Comparison of ENCODE assay signal across 8 cellular contexts in genomic region chr1:224182057-224182865, GRCh38. TPM values are rescaled to one million over a fixed set of nuclear protein-coding genes. Genes with fewer than 3 reads are reported as not detected.
DNase-seq lines count a peak whose midpoint lies in the region; ATAC-seq and TF ChIP-seq lines count a peak whose summit lies in the region.

No MANE protein-coding gene starts in this region.

- WGBS in mesodermal cell (ENCODE audit: insufficient coverage in 2 of 2), 2 experiments = 83 to 89% methylated on average over 12 to 14 of the region's 22 CpGs

- H3K4me3 ChIP-seq in Caco-2 (ENCODE audit: low read depth, low read length) (peak overlapping the region; percentile 92), mesodermal cell (ENCODE audit: extremely low read depth, insufficient read depth, low read length, poor library complexity, severe bottlenecking) (peak overlapping the region; percentile 90)

- no peak for TF ChIP-seq CTCF in Caco-2 (IDR thresholded peaks at IDR 0.05; ENCODE audit: insufficient read depth in 1 of 2, low read depth in 1 of 2, low read length in 1 of 2, severe bottlenecking in 1 of 2, unreplicated experiment in 1 of 2)
- no peak for TF ChIP-seq CTCF in GM20000 (IDR thresholded peaks at IDR 0.05; ENCODE audit: extremely low read depth, missing control alignments)

- peak overlapping the region; percentile 85 for H3K27ac ChIP-seq in caudate nucleus (ENCODE audit: low read depth, low read length)
- peak overlapping the region; percentile 81 for H3K27ac ChIP-seq in mesodermal cell (ENCODE audit: low read depth, low read length, severe bottlenecking)

- POLR2A ChIA-PET in Caco-2 (lab: Charles Lee) = interaction anchor here (0.6 to 1.1 kb wide), 4 partner anchors 23 to 139 kb away, joined by 3 to 6 read pairs (median 4); no protein-coding TSS in a partner anchor

- H3K4me3 Mint-ChIP-seq in Caco-2 (ENCODE audit: unreplicated experiment) = peak overlapping the region; percentile 83
- H3K4me3 Mint-ChIP-seq in T-helper 2 cell treated with Interferon-gamma antibody and Interleukin-4, amounts not matched to agents 5 μg/mL and 100 μg/mL, for 36 hours = peak overlapping the region; percentile 77

- H3K27ac Mint-ChIP-seq in Caco-2 (ENCODE audit: unreplicated experiment) = peak overlapping the region; percentile 89
- peak overlapping the region; percentile 90 for H3K27ac Mint-ChIP-seq in T-helper 2 cell treated with Interferon-gamma antibody and Interleukin-4, amounts not matched to agents 5 μg/mL and 100 μg/mL, for 36 hours

- no peaks in the 10 kb centered on the region for H3K9me3 ChIP-seq in Caco-2
- H3K9me3 ChIP-seq in mesodermal cell (ENCODE audit: control insufficient read depth, low read length) = no peaks in the 10 kb centered on the region

- CTCF ChIA-PET in Caco-2 (lab: Charles Lee) = interaction anchor here (1.0 to 1.1 kb wide), 2 partner anchors 31 to 66 kb away, joined by 6 to 7 read pairs; no protein-coding TSS in a partner anchor

- peaks cover 13% of the 10 kb centered on the region for H3K4me1 Mint-ChIP-seq in Caco-2 (ENCODE audit: low read depth, unreplicated experiment)
- peaks cover 36% of the 10 kb centered on the region for H3K4me1 Mint-ChIP-seq in T-helper 2 cell treated with Interferon-gamma antibody and Interleukin-4, amounts not matched to agents 5 μg/mL and 100 μg/mL, for 36 hours (ENCODE audit: low read depth)

- BruUV-seq in Caco-2 (replicated peaks; lab: Mats Ljungman, UMichigan) = TSS peak; percentile 80

- no peaks in the 10 kb centered on the region for H3K27me3 Mint-ChIP-seq in Caco-2 (ENCODE audit: insufficient read depth, unreplicated experiment)
- H3K27me3 Mint-ChIP-seq in T-helper 2 cell treated with Interferon-gamma antibody and Interleukin-4, amounts not matched to agents 5 μg/mL and 100 μg/mL, for 36 hours (ENCODE audit: low read depth) = peaks cover 7% of the 10 kb centered on the region

- peak; percentile 42 for ATAC-seq in HG03571 (IDR thresholded peaks at IDR 0.05; ENCODE audit: unreplicated experiment)

- intact Hi-C loops in Caco-2 (cut with micrococcal nuclease; ENCODE audit: unreplicated experiment) = no loop called here

- H3K36me3 ChIP-seq in Caco-2 (ENCODE audit: control insufficient read depth, insufficient read depth, low read length) (no peaks in the 10 kb centered on the region), mesodermal cell (ENCODE audit: control insufficient read depth, insufficient read depth, low read length) (peaks cover 23% of the 10 kb centered on the region)

- DNase-seq in Caco-2 (no peak), GM20000 (ENCODE audit: low spot score) (peak; percentile 85), caudate nucleus (lab: John Stamatoyannopoulos, UW) (peak in 1 of 61 donors; percentile 9), superior temporal gyrus (ENCODE audit: extremely low spot score) (peak; percentile 48), midbrain (lab: John Stamatoyannopoulos, UW) (no peak)
- DNase-seq in T-helper 2 cell treated with Interferon-gamma antibody and Interleukin-4, amounts not matched to agents 5 μg/mL and 100 μg/mL, for 36 hours (ENCODE audit: low spot score) = peak; percentile 39

- H3K36me3 Mint-ChIP-seq in Caco-2 (ENCODE audit: insufficient read depth, unreplicated experiment) = peaks cover 6% of the 10 kb centered on the region
- H3K36me3 Mint-ChIP-seq in T-helper 2 cell treated with Interferon-gamma antibody and Interleukin-4, amounts not matched to agents 5 μg/mL and 100 μg/mL, for 36 hours (ENCODE audit: low read depth) = peaks cover 30% of the 10 kb centered on the region

- H3K9me3 Mint-ChIP-seq in Caco-2 (ENCODE audit: unreplicated experiment) = no peaks in the 10 kb centered on the region
- H3K9me3 Mint-ChIP-seq in T-helper 2 cell treated with Interferon-gamma antibody and Interleukin-4, amounts not matched to agents 5 μg/mL and 100 μg/mL, for 36 hours = no peaks in the 10 kb centered on the region

- no peaks in the 10 kb centered on the region for H3K27me3 ChIP-seq in Caco-2 (replicated peaks; ENCODE audit: control insufficient read depth, insufficient read depth, low read length)

- H3K4me1 ChIP-seq in Caco-2 (peaks cover 6% of the 10 kb centered on the region), mesodermal cell (ENCODE audit: control insufficient read depth, insufficient read depth, low read length, poor library complexity, severe bottlenecking) (no peaks in the 10 kb centered on the region)

RNA-seq across cellular contexts. Expression of gene DEGS1, which starts 0.8 kb away (rescaled TPM):
- total RNA-seq in Caco-2 (2022) = 38.8 and 39.2 TPM in 2 replicates
- polyA plus RNA-seq in mesodermal cell (2013, experiment 1 of 2) = 71.0 TPM
- 70.0 TPM for polyA plus RNA-seq in mesodermal cell (2013, experiment 2 of 2)

Comparison
In these comparisons a context has a peak if more than half of its experiments do, and no peak if none do; other contexts are left out.
1. DNase-seq: peak in GM20000 (single experiment), T-helper 2 cell treated with Interferon-gamma antibody and Interleukin-4, amounts not matched to agents 5 μg/mL and 100 μg/mL, for 36 hours (single experiment) and superior temporal gyrus (single experiment); none in Caco-2 (0 of 2) and midbrain (single experiment).